ENCODE assay signal across 21 cellular contexts in the genomic region with DNA sequence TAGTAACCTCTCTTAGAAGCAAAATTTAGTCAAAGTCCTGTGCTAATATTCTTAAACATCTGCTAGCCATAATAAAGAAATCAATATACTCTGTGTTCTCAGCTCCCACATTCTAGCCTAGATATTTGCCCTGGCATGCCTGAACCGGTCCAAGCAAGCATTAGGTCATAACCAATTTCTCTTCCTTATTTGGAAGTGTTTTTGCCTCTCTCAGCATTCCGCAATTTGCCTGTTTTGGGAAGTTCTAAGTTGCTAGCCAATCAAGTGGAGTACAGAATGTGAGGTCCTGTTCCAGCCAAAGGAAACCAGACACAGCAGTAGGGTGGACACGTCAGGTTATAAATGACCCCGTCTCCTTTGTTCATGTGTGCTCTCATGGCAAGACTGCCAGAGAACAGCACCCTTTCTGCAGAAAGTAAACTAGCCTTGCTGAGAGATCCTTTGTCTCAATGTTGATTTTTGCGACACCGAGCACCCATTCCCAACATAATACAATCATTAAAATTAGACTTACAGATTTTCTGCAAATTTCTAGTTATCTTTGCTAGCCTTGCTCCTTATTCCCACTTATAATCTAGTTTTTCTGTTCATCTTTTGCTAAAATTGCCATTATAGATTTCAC. TPM values are rescaled to one million over a fixed set of nuclear protein-coding genes. Genes with fewer than 3 reads are reported as not detected.
A peak's percentile ranks its signal among the peaks of the same experiment; 100 is the strongest.
DNase-seq lines count a peak whose midpoint lies in the region; ATAC-seq, FAIRE-seq and TF ChIP-seq lines count a peak whose summit lies in the region.
"Had no signal": no experiment of that assay in that cellular context is flagged by ENCODE, and none has a peak within 500 bp of the region (broad histone marks: within the 10 kb centered on the region; RNA-seq: fewer than 3 reads in every experiment).

No MANE protein-coding gene starts in this region.

- H3K36me3 Mint-ChIP-seq in natural killer cell, result no peaks in the 10 kb centered on the region
- H3K36me3 Mint-ChIP-seq: activated naive CD4-positive, alpha-beta T cell treated with anti-CD3 and anti-CD28 coated beads, Interleukin-2, amount 10 ng/mL, durations not matched to agents 7 days and 5 days; naive B cell had no signal

- DNase-seq in AG10803 (ENCODE audit: low read depth) (peak; percentile 34), HT1080 (ENCODE audit: low read depth) (peak; percentile 78), bronchial epithelial cell (ENCODE audit: low read depth) (peak; percentile 71), iris pigment epithelial cell (ENCODE audit: low read depth) (peak; percentile 43), hippocampal formation (lab: John Stamatoyannopoulos, UW) (no peak), natural killer cell (no peak), NK-92 (lab: John Stamatoyannopoulos, UW; ENCODE audit: unreplicated experiment) (no peak), NCI-H524 (lab: John Stamatoyannopoulos, UW) (no peak)
- DNase-seq: activated CD4-positive, alpha-beta T cell treated with anti-CD3 and anti-CD28 coated beads, Interleukin-2, amount 50 U/mL, for 4 hours; activated naive CD4-positive, alpha-beta T cell treated with anti-CD3 and anti-CD28 coated beads, Interleukin-2, amount 10 ng/mL, durations not matched to agents 7 days and 5 days; activated T-cell treated with anti-CD3 and anti-CD28 coated beads, Interleukin-2, amount 50 U/mL, for 24 hours; naive B cell; NCI-H1105 treated with DMSO at 0.1 percent for 48 hours; NCI-H446; pancreas; stimulated activated CD4-positive, alpha-beta T cell treated with anti-CD3 and anti-CD28 coated beads, Interleukin-2, amount 100 ng/mL, for 24 hours; upper lobe of left lung had no signal

- H3K4me1 Mint-ChIP-seq in natural killer cell, result no peaks in the 10 kb centered on the region
- H3K4me1 Mint-ChIP-seq: activated naive CD4-positive, alpha-beta T cell treated with anti-CD3 and anti-CD28 coated beads, Interleukin-2, amount 10 ng/mL, durations not matched to agents 7 days and 5 days had no signal

- no peaks in the 10 kb centered on the region for H3K36me3 ChIP-seq in bronchial epithelial cell (ENCODE audit: control insufficient read depth, insufficient read depth, low read length)
- H3K36me3 ChIP-seq: pancreas, upper lobe of left lung had no signal

- no peak overlapping the region for H3K4me3 Mint-ChIP-seq in natural killer cell
- H3K4me3 Mint-ChIP-seq: activated naive CD4-positive, alpha-beta T cell treated with anti-CD3 and anti-CD28 coated beads, Interleukin-2, amount 10 ng/mL, durations not matched to agents 7 days and 5 days; activated T-cell treated with anti-CD3 and anti-CD28 coated beads, Interleukin-2, amount 50 U/mL, for 24 hours; stimulated activated naive CD8-positive, alpha-beta T cell treated with anti-CD3 and anti-CD28 coated beads, Interleukin-15, Interleukin-2, amounts not matched to agents 100 ng/mL and 50 ng/mL, for 24 hours had no signal

- ATAC-seq in natural killer cell, result no peak
- ATAC-seq: HCT116, pancreas had no signal

- intact Hi-C loops in natural killer cell (cut with micrococcal nuclease), result no loop called here

- no peaks in the 10 kb centered on the region for H3K9me3 Mint-ChIP-seq in natural killer cell
- H3K9me3 Mint-ChIP-seq: activated naive CD4-positive, alpha-beta T cell treated with anti-CD3 and anti-CD28 coated beads, Interleukin-2, amount 10 ng/mL, durations not matched to agents 7 days and 5 days; activated T-cell treated with anti-CD3 and anti-CD28 coated beads, Interleukin-2, amount 50 U/mL, for 24 hours; naive B cell; stimulated activated naive CD8-positive, alpha-beta T cell treated with anti-CD3 and anti-CD28 coated beads, Interleukin-15, Interleukin-2, amounts not matched to agents 100 ng/mL and 50 ng/mL, for 24 hours had no signal

- no peak overlapping the region for H3K27ac Mint-ChIP-seq in natural killer cell
- H3K27ac Mint-ChIP-seq: activated naive CD4-positive, alpha-beta T cell treated with anti-CD3 and anti-CD28 coated beads, Interleukin-2, amount 10 ng/mL, durations not matched to agents 7 days and 5 days; activated T-cell treated with anti-CD3 and anti-CD28 coated beads, Interleukin-2, amount 50 U/mL, for 24 hours; naive B cell; stimulated activated naive CD8-positive, alpha-beta T cell treated with anti-CD3 and anti-CD28 coated beads, Interleukin-15, Interleukin-2, amounts not matched to agents 100 ng/mL and 50 ng/mL, for 24 hours had no signal

- H3K27me3 Mint-ChIP-seq in natural killer cell (ENCODE audit: low read depth in 2 of 2), result peaks cover 9 to 33% of the 10 kb centered on the region in 2 donors

- no peak for FAIRE-seq in bronchial epithelial cell (lab: Jason Lieb, UNC)
- FAIRE-seq: G401.6, islet of Langerhans, pancreas had no signal

- no peaks in the 10 kb centered on the region for H3K27me3 ChIP-seq in bronchial epithelial cell (ENCODE audit: control insufficient read depth, insufficient read depth, low read length)
- H3K27me3 ChIP-seq: pancreas, upper lobe of left lung had no signal

- H3K4me3 ChIP-seq in AG10803 (ENCODE audit: low read length) (no peak overlapping the region), bronchial epithelial cell (ENCODE audit: low read depth, low read length) (no peak overlapping the region)
- H3K4me3 ChIP-seq: pancreas, upper lobe of left lung had no signal

- TF ChIP-seq CTCF in AG10803 (conservative IDR thresholded peaks at IDR 0.05; ENCODE audit: low read length), result no peak
- TF ChIP-seq CTCF in bronchial epithelial cell (IDR thresholded peaks at IDR 0.05; ENCODE audit: insufficient read depth, low read length, severe bottlenecking), result no peak
- no peak for TF ChIP-seq CTCF in natural killer cell (IDR thresholded peaks at IDR 0.05)

RNA-seq across cellular contexts. Expression of a gene that starts 13.0 kb away (rescaled TPM):
- total RNA-seq in HT1080 (2014; rRNA removed; shearing (Covaris generic)), result not detected in 2 replicates
- not detected in 2 replicates for polyA plus RNA-seq in HT1080 (2015; cell fraction: cytosol; rRNA removed)
- polyA plus RNA-seq in HT1080 (2015; cell fraction: nucleus; rRNA removed), result not detected in 2 replicates
- total RNA-seq in bronchial epithelial cell, result not detected in 2 replicates
- not detected for total RNA-seq in natural killer cell

Comparison
In these comparisons a context has a peak if more than half of its experiments do, and no peak if none do; other contexts are left out.
1. DNase-seq: peak in AG10803 (single experiment), HT1080 (single experiment), bronchial epithelial cell (single experiment) and iris pigment epithelial cell (single experiment); none in hippocampal formation (0 of 2), natural killer cell (single experiment), NK-92 (single experiment) and NCI-H524 (0 of 2).